7 cellular contexts compared by ENCODE assay signal in the genomic region with DNA sequence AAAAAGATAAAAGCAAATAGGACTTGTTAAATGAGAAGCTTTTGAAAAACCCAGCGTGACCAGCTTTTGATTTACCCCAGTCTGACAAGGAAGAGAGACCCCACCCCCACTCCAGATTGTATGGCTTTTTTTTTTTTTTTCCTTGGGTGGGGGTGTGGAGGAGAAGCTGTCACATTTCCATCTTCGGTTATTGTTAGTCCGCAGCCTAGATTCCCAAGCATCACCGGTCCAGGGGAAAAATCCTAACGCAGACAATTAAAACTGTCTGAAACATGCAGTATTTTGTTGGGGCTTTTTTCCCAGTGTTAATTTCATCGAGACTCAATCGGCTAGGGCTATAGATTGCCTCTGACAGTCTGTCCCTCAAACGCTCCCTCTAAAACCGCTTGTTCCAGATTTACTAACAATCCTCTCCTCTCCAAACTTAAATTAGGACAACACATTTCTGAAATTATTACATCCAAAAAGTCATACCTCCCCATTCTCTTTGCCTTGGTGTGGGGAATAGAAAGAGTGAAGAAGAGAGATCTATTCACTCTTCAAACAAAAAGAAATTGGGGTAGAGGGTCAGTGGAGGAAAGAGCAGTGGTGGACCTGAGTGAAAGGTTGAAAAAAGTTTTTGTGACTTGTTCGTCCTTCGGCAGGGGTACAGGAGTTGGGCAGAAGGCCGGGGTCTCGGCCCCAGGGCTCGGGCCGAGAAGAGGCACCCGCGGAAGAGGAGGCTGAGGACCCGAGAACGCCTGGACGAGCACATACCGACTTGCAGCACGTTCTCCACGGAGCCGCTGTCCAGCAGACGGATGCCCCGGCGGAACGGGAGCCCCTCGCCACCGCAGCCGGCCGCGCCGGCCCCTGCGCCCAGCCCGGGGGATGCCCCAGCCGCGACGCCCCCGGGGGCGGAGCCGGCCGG. TPM values are rescaled to one million over a fixed set of nuclear protein-coding genes. Genes with fewer than 3 reads are reported as not detected.
DNase-seq lines count a peak whose midpoint lies in the region; ATAC-seq, FAIRE-seq and TF ChIP-seq lines count a peak whose summit lies in the region.

No MANE protein-coding gene starts in this region.

- no peak for TF ChIP-seq CTCF in HepG2 (CRISPR knock-in tag; IDR thresholded peaks at IDR 0.05)

- peaks cover 9% of the 10 kb centered on the region for H4K20me1 ChIP-seq in HepG2 (ENCODE audit: insufficient read depth, low read length)

- POLR2A ChIA-PET in HepG2 (lab: Yijun Ruan, JAX) = interaction anchor here (1.0 to 1.4 kb wide), 3 partner anchors 61 to 134 kb away, joined by 3 to 6 read pairs (median 5); a partner anchor contains a TSS

- WGBS in HepG2 (ENCODE audit: low lambda C conversion rate) = 2% methylated on average over 14 of the region's 43 CpGs

- H3K4me1 ChIP-seq in HUES48 (ENCODE audit: control insufficient read depth, insufficient read depth, low read length) (peaks cover 26% of the 10 kb centered on the region), HepG2 (ENCODE audit: insufficient read depth, low read length) (peaks cover 50% of the 10 kb centered on the region)

- TF ChIP-seq RAD21 in HepG2 (CRISPR knock-in tag; IDR thresholded peaks at IDR 0.05) = no peak

- H3K4me2 ChIP-seq in HepG2 (ENCODE audit: low read depth, low read length) = peak overlapping the region; percentile 62

- H3K27me3 Mint-ChIP-seq in T-helper 17 cell = no peaks in the 10 kb centered on the region
- H3K27me3 Mint-ChIP-seq in dendritic cell treated with granulocyte-macrophage colony-stimulating factor and Interleukin-4, amounts not matched to agents 40 ng/mL and 50 ng/mL, for 4 days = peaks cover 66% of the 10 kb centered on the region

- ATAC-seq in GM18867 (IDR thresholded peaks at IDR 0.05; ENCODE audit: unreplicated experiment) (peak; percentile 22), T-helper 17 cell (peak; percentile 6), HepG2 (peak; percentile 54), HG02973 (IDR thresholded peaks at IDR 0.05; ENCODE audit: unreplicated experiment) (no peak)

- peaks cover 5% of the 10 kb centered on the region for H3K36me3 Mint-ChIP-seq in T-helper 17 cell (ENCODE audit: low read depth)
- no peaks in the 10 kb centered on the region for H3K36me3 Mint-ChIP-seq in dendritic cell treated with granulocyte-macrophage colony-stimulating factor and Interleukin-4, amounts not matched to agents 40 ng/mL and 50 ng/mL, for 4 days (ENCODE audit: low read depth)

- H2AFZ ChIP-seq in HepG2 (ENCODE audit: low read length) = no peak overlapping the region

- H3K27me3 ChIP-seq in HUES48 (ENCODE audit: control insufficient read depth, insufficient read depth, low read length) (peaks cover 44% of the 10 kb centered on the region), HepG2 (ENCODE audit: control insufficient read depth in 1 of 2, insufficient read depth in 2 of 2, low read length in 2 of 2) (no peaks in the 10 kb centered on the region; a peak in 1 of 5 replicates)

- FAIRE-seq in HepG2 (lab: Jason Lieb, UNC) = no peak

- H3K27ac ChIP-seq in HUES48 (ENCODE audit: low read depth, low read length) (no peak overlapping the region), HepG2 (ENCODE audit: extremely low read length, insufficient read depth, low read length) (peak overlapping the region; percentile 70)

- DNase-seq in T-helper 17 cell (no peak), HepG2 (ENCODE audit: low spot score) (peak; percentile 22)
- peak; percentile 4 for DNase-seq in stimulated activated naive CD4-positive, alpha-beta T cell treated with Interleukin-2 at 50 U/mL for 16 hours (lab: John Stamatoyannopoulos, UW)

- no peaks in the 10 kb centered on the region for H3K9me3 Mint-ChIP-seq in dendritic cell treated with granulocyte-macrophage colony-stimulating factor and Interleukin-4, amounts not matched to agents 40 ng/mL and 50 ng/mL, for 4 days

- peaks cover 13% of the 10 kb centered on the region for H3K4me1 Mint-ChIP-seq in T-helper 17 cell
- peaks cover 17% of the 10 kb centered on the region for H3K4me1 Mint-ChIP-seq in dendritic cell treated with granulocyte-macrophage colony-stimulating factor and Interleukin-4, amounts not matched to agents 40 ng/mL and 50 ng/mL, for 4 days (ENCODE audit: low read depth)

- H3K79me2 ChIP-seq in HepG2 (ENCODE audit: insufficient read depth, low read length) = peaks cover 64% of the 10 kb centered on the region

- in situ Hi-C loops in HepG2 (cut with HindIII; ENCODE audit: extremely low pct_ligation_motif_present, low pct_unique_long_range_greater_than_20kb) = no loop called here

- TF ChIP-seq EP300 in HepG2 (IDR thresholded peaks at IDR 0.05; ENCODE audit: low read depth in 2 of 2, low read length in 2 of 2) = no peak
- TF ChIP-seq EP300 in HepG2 (CRISPR knock-in tag; IDR thresholded peaks at IDR 0.05; ENCODE audit: borderline replicate concordance) = no peak

- TSS peak; percentile 57 for BruUV-seq in HepG2 (replicated peaks; lab: Mats Ljungman, UMichigan)

- peak overlapping the region; percentile 68 for H3K27ac Mint-ChIP-seq in T-helper 17 cell
- no peak overlapping the region for H3K27ac Mint-ChIP-seq in dendritic cell treated with granulocyte-macrophage colony-stimulating factor and Interleukin-4, amounts not matched to agents 40 ng/mL and 50 ng/mL, for 4 days

- no peak; a peak in 2 of 4 replicates for TF ChIP-seq POLR2A in HepG2 (IDR thresholded peaks at IDR 0.05; ENCODE audit: insufficient read depth in 1 of 2, low read depth in 2 of 2, low read length in 2 of 2)

- intact Hi-C loops in dendritic cell treated with granulocyte-macrophage colony-stimulating factor and Interleukin-4, amounts not matched to agents 40 ng/mL and 50 ng/mL, for 4 days (cut with micrococcal nuclease) = no loop called here
- intact Hi-C loops in HepG2 (cut with micrococcal nuclease; ENCODE audit: unreplicated experiment) = loop anchor here (5.0 to 10.0 kb wide), 2 partner anchors 70 to 573 kb away; no protein-coding TSS in a partner anchor

- H3K36me3 ChIP-seq in HUES48 (ENCODE audit: control insufficient read depth, insufficient read depth, low read length) (no peaks in the 10 kb centered on the region), HepG2 (replicated peaks in 1 of 2; ENCODE audit: control insufficient read depth in 1 of 2, insufficient read depth in 2 of 2, low read length in 2 of 2) (no peaks in the 10 kb centered on the region)

- CTCF ChIA-PET in HepG2 (lab: Yijun Ruan, JAX; ENCODE audit: low intra/inter-chr PET ratio, low total read pairs) = no interaction called here

- H3K9me3 ChIP-seq in HUES48 (ENCODE audit: control insufficient read depth, insufficient read depth, low read length) (no peaks in the 10 kb centered on the region), T-helper 17 cell (ENCODE audit: control insufficient read depth, low read length, poor library complexity, severe bottlenecking) (no peaks in the 10 kb centered on the region), HepG2 (ENCODE audit: low read length) (no peaks in the 10 kb centered on the region)

- H3K9ac ChIP-seq in HUES48 (ENCODE audit: low read depth, low read length) (no peak overlapping the region), HepG2 (ENCODE audit: insufficient read depth, low read depth, low read length) (peak overlapping the region; percentile 88)

- H3K4me3 Mint-ChIP-seq in T-helper 17 cell = peak overlapping the region; percentile 99
- peak overlapping the region; percentile 68 for H3K4me3 Mint-ChIP-seq in dendritic cell treated with granulocyte-macrophage colony-stimulating factor and Interleukin-4, amounts not matched to agents 40 ng/mL and 50 ng/mL, for 4 days

- H3K4me3 ChIP-seq in HUES48 (ENCODE audit: low read depth, low read length) (peak overlapping the region; percentile 93), HepG2 (replicated peaks in 1 of 3; ENCODE audit: insufficient read depth in 1 of 3, low read depth in 2 of 3, low read length in 3 of 3) (peak overlapping the region; percentile 74 to 96 (median 95))

TF ChIP-seq in HepG2, 621 proteins besides CTCF, POLR2A, EP300 and RAD21 (continues in another document):
- no peak for TF ChIP-seq SKI (IDR thresholded peaks at IDR 0.05; ENCODE audit: partially characterized antibody)
- peak; percentile 0; the same call in 1 of the 2 replicates for TF ChIP-seq ZNF777 (CRISPR knock-in tag; IDR thresholded peaks at IDR 0.05)
- peak; percentile 41 for TF ChIP-seq ASH2L (IDR thresholded peaks at IDR 0.05; ENCODE audit: insufficient read length, low read depth, low read length)
- TF ChIP-seq SMYD3 (CRISPR knock-in tag; IDR thresholded peaks at IDR 0.05) = 0 out of 2 replicates have a peak, but pooled peaks have one; percentile 61
- TF ChIP-seq ZNF552 (CRISPR knock-in tag; IDR thresholded peaks at IDR 0.05; ENCODE audit: borderline replicate concordance) = no peak
- 0 out of 2 replicates have a peak, but pooled peaks have one; percentile 15 for TF ChIP-seq TARDBP (CRISPR knock-in tag; IDR thresholded peaks at IDR 0.05)

RNA-seq across cellular contexts. Expression of a gene that starts 1.1 kb away (rescaled TPM):
- total RNA-seq in T-helper 17 cell (1 to 10 TPM; 1.6 to 2.1 TPM), HepG2 (2016; rRNA removed; fragmentation: Illumina TruSeq; extraction: Trizol) (11.0 and 13.5 TPM in 2 replicates)
- 3.1 and 3.4 TPM in 2 replicates for total RNA-seq in HepG2 (2016; cell fraction: cytosol; rRNA removed; fragmentation: Illumina TruSeq; extraction: Trizol; ENCODE audit: low read depth)
- 11.1 and 12.4 TPM in 2 replicates for total RNA-seq in HepG2 (2016; cell fraction: insoluble cytoplasmic fraction; rRNA removed; fragmentation: Illumina TruSeq; extraction: Trizol)
- total RNA-seq in HepG2 (2016; cell fraction: membrane; rRNA removed; fragmentation: Illumina TruSeq; extraction: Trizol) = 4.6 and 5.3 TPM in 2 replicates
- total RNA-seq in HepG2 (2016; cell fraction: nucleus; rRNA removed; fragmentation: Illumina TruSeq; extraction: Trizol) = 11.7 and 12.3 TPM in 2 replicates
- 20.6 and 22.0 TPM in 2 replicates for polyA plus RNA-seq in HepG2 (2011; rRNA removed)
- 12.4 and 16.3 TPM in 2 replicates for polyA plus RNA-seq in HepG2 (2011; cell fraction: cytosol; rRNA removed)
- 36.8 and 39.3 TPM in 2 replicates for polyA plus RNA-seq in HepG2 (2011; cell fraction: nucleus; rRNA removed)
- polyA plus RNA-seq in HepG2 (2012) = 14.2 and 16.1 TPM in 2 replicates
- polyA plus RNA-seq in HepG2 (2016; cell fraction: cytosol; fragmentation: Illumina TruSeq; extraction: Trizol; ENCODE audit: low read depth) = 0.44 and 0.45 TPM in 2 replicates
- polyA plus RNA-seq in HepG2 (2016; cell fraction: insoluble cytoplasmic fraction; fragmentation: Illumina TruSeq; extraction: Trizol; ENCODE audit: low read depth) = 10.3 and 10.4 TPM in 2 replicates
- 1.5 and 1.9 TPM in 2 replicates for polyA plus RNA-seq in HepG2 (2016; cell fraction: membrane; fragmentation: Illumina TruSeq; extraction: Trizol; ENCODE audit: low read depth)
- polyA plus RNA-seq in HepG2 (2016; cell fraction: nucleus; fragmentation: Illumina TruSeq; extraction: Trizol; ENCODE audit: insufficient read depth, low read depth) = 15.8 and 16.6 TPM in 2 replicates
- polyA minus RNA-seq in HepG2 (2011; rRNA and poly(A)+ RNA removed; ENCODE audit: low replicate concordance) = 10.3 and 47.4 TPM in 2 replicates
- polyA minus RNA-seq in HepG2 (2011; cell fraction: cytosol; rRNA and poly(A)+ RNA removed) = 10.9 and 13.2 TPM in 2 replicates
- 23.5 and 24.5 TPM in 2 replicates for polyA minus RNA-seq in HepG2 (2011; cell fraction: nucleus; rRNA and poly(A)+ RNA removed)

Comparison
In these comparisons a context has a peak if more than half of its experiments do, and no peak if none do; other contexts are left out.
1. DNase-seq: peak in HepG2 (single experiment) and stimulated activated naive CD4-positive, alpha-beta T cell treated with Interleukin-2 at 50 U/mL for 16 hours (single experiment); none in T-helper 17 cell (0 of 3).